Comparison of ENCODE assay signal across 16 cellular contexts in the genomic region with DNA sequence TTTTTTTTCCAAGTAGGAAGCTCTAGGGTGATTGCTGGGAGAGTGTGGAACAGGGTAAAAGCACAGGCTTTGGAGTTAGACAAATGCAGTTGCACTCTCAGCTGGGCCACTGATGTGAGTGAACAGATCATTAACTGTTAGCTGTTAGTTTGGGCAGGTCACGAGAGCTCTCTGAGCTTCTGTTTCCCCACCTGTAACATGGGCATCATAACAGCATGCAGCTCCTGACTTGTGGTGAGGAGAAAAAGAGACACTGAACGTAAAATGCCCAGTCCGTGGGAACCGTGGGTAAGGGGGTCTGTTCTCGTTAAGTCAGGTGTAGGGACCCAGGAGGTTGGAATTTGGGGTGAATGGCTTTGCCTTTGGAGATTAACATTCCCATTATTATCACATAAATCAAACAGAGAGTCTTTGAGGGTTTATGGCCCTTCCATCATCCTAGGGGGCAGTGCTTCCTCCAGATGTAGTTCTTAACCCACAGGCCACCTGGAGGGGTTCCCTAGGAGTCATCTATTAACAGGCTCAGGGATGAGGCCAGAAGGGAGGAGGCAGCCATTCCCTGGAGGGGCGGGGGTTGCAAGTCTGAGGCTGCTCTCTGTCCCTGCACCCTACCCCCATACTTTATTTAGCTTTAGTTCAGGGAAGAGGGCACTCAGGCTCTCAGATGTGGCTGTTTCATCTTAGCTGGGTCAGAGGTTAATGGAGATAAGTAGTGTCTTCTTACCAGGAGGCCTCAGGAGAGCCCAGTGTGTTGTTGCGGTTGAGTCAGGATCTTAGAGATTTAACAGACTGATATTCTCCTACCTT.
DNase-seq lines count a peak whose midpoint lies in the region; ATAC-seq and TF ChIP-seq lines count a peak whose summit lies in the region.
"Had no signal": no experiment of that assay in that cellular context is flagged by ENCODE, and none has a peak within 500 bp of the region (broad histone marks: within the 10 kb centered on the region; RNA-seq: fewer than 3 reads in every experiment).

No MANE protein-coding gene starts in this region.

- peaks cover 33% of the 10 kb centered on the region for H3K27me3 Mint-ChIP-seq in GM23338 (ENCODE audit: insufficient read depth, low read depth, poor library complexity)
- H3K27me3 Mint-ChIP-seq in activated T-cell treated with anti-CD3 and anti-CD28 coated beads, Interleukin-2, amount 50 U/mL, for 72 hours (ENCODE audit: low read depth): no peaks in the 10 kb centered on the region
- H3K27me3 Mint-ChIP-seq in activated CD8-positive, alpha-beta T cell treated with anti-CD3 and anti-CD28 coated beads for 36 hours: no peaks in the 10 kb centered on the region
- no peaks in the 10 kb centered on the region for H3K27me3 Mint-ChIP-seq in activated T-helper 1 cell treated with anti-CD3 and anti-CD28 coated beads, Interleukin-12 subunit alpha, Interleukin-12 subunit beta, Interleukin-2, Interleukin-4 antibody, amounts not matched to agents 30 ng/mL and 10 ng/mL and 1 ng/mL, durations not matched to agents 14 hours and 24 hours and 36 hours (ENCODE audit: insufficient read depth)
- H3K27me3 Mint-ChIP-seq: activated CD4-positive, alpha-beta T cell treated with anti-CD3 and anti-CD28 coated beads for 36 hours had no signal

- peak in 1 of 2 experiments; percentile 29; a peak in 2 of 4 replicates for TF ChIP-seq CTCF in GM23338 (conservative IDR thresholded peaks at IDR 0.05; ENCODE audit: low read depth in 2 of 2)
- no peak; the same call in 1 of the 2 replicates for TF ChIP-seq CTCF in WERI-Rb-1 (IDR thresholded peaks at IDR 0.05; ENCODE audit: low read depth, low read length)
- TF ChIP-seq CTCF in activated CD8-positive, alpha-beta T cell treated with anti-CD3 and anti-CD28 coated beads for 36 hours (IDR thresholded peaks at IDR 0.05): no peak

- H3K36me3 Mint-ChIP-seq in GM23338 (ENCODE audit: low read depth): no peaks in the 10 kb centered on the region; the same call in 2 of the 3 replicates
- no peaks in the 10 kb centered on the region for H3K36me3 Mint-ChIP-seq in activated T-cell treated with anti-CD3 and anti-CD28 coated beads, Interleukin-2, amount 50 U/mL, for 72 hours (ENCODE audit: insufficient read depth in 2 of 2)
- no peaks in the 10 kb centered on the region for H3K36me3 Mint-ChIP-seq in activated CD8-positive, alpha-beta T cell treated with anti-CD3 and anti-CD28 coated beads for 36 hours (ENCODE audit: low read depth)
- H3K36me3 Mint-ChIP-seq in activated T-helper 1 cell treated with anti-CD3 and anti-CD28 coated beads, Interleukin-12 subunit alpha, Interleukin-12 subunit beta, Interleukin-2, Interleukin-4 antibody, amounts not matched to agents 30 ng/mL and 10 ng/mL and 1 ng/mL, durations not matched to agents 14 hours and 24 hours and 36 hours (ENCODE audit: low read depth): no peaks in the 10 kb centered on the region
- H3K36me3 Mint-ChIP-seq: naive B cell, T-cell had no signal

- no peaks in the 10 kb centered on the region for H3K9me2 ChIP-seq in GM23338 (ENCODE audit: insufficient read depth)

- peaks cover 43% of the 10 kb centered on the region for H3K4me1 ChIP-seq in GM23338 (ENCODE audit: insufficient read depth)

- no peak overlapping the region for H3K4me3 Mint-ChIP-seq in GM23338
- no peak overlapping the region for H3K4me3 Mint-ChIP-seq in activated T-cell treated with anti-CD3 and anti-CD28 coated beads, Interleukin-2, amount 50 U/mL, for 72 hours
- no peak overlapping the region for H3K4me3 Mint-ChIP-seq in activated CD8-positive, alpha-beta T cell treated with anti-CD3 and anti-CD28 coated beads for 36 hours
- no peak overlapping the region for H3K4me3 Mint-ChIP-seq in activated T-helper 1 cell treated with anti-CD3 and anti-CD28 coated beads, Interleukin-12 subunit alpha, Interleukin-12 subunit beta, Interleukin-2, Interleukin-4 antibody, amounts not matched to agents 30 ng/mL and 10 ng/mL and 1 ng/mL, durations not matched to agents 14 hours and 24 hours and 36 hours
- H3K4me3 Mint-ChIP-seq: activated CD4-positive, alpha-beta T cell treated with anti-CD3 and anti-CD28 coated beads for 36 hours; naive B cell; T-cell had no signal

- H3K36me3 ChIP-seq in GM23338 (ENCODE audit: insufficient read depth) (no peaks in the 10 kb centered on the region), WERI-Rb-1 (no peaks in the 10 kb centered on the region)

- peak; percentile 58 for ATAC-seq in GM23338
- ATAC-seq in activated T-cell treated with anti-CD3 and anti-CD28 coated beads, Interleukin-2, amount 50 U/mL, for 72 hours (replicated peaks in 1 of 2): no peak
- no peak for ATAC-seq in activated CD8-positive, alpha-beta T cell treated with anti-CD3 and anti-CD28 coated beads for 36 hours
- ATAC-seq: activated CD4-positive, alpha-beta T cell treated with anti-CD3 and anti-CD28 coated beads for 36 hours; left cardiac atrium; T-cell had no signal

- no peaks in the 10 kb centered on the region for H4K20me1 ChIP-seq in GM23338 (replicated peaks; ENCODE audit: insufficient read depth)

- no peaks in the 10 kb centered on the region for H3K9me3 ChIP-seq in WERI-Rb-1 (ENCODE audit: severe bottlenecking)

- H3K79me2 ChIP-seq in GM23338 (replicated peaks; ENCODE audit: insufficient read depth): no peaks in the 10 kb centered on the region

- H3K4me2 ChIP-seq in GM23338: no peak overlapping the region

- intact Hi-C loops in activated CD8-positive, alpha-beta T cell treated with anti-CD3 and anti-CD28 coated beads for 36 hours (cut with micrococcal nuclease): no loop called here
- intact Hi-C loops in activated T-helper 1 cell treated with anti-CD3 and anti-CD28 coated beads, Interleukin-12 subunit alpha, Interleukin-12 subunit beta, Interleukin-2, Interleukin-4 antibody, amounts not matched to agents 30 ng/mL and 10 ng/mL and 1 ng/mL, durations not matched to agents 14 hours and 24 hours and 36 hours (cut with micrococcal nuclease): no loop called here

- CTCF ChIA-PET in activated CD8-positive, alpha-beta T cell treated with anti-CD3 and anti-CD28 coated beads for 36 hours (lab: Charles Lee): no interaction called here

- H3K27ac ChIP-seq in GM23338 (ENCODE audit: low read depth) (no peak overlapping the region), WERI-Rb-1 (no peak overlapping the region)

- H3K4me1 Mint-ChIP-seq in GM23338: peaks cover 35% of the 10 kb centered on the region
- H3K4me1 Mint-ChIP-seq in activated T-cell treated with anti-CD3 and anti-CD28 coated beads, Interleukin-2, amount 50 U/mL, for 72 hours (ENCODE audit: low read depth): no peaks in the 10 kb centered on the region
- H3K4me1 Mint-ChIP-seq in activated CD8-positive, alpha-beta T cell treated with anti-CD3 and anti-CD28 coated beads for 36 hours (ENCODE audit: low read depth): no peaks in the 10 kb centered on the region
- H3K4me1 Mint-ChIP-seq in activated T-helper 1 cell treated with anti-CD3 and anti-CD28 coated beads, Interleukin-12 subunit alpha, Interleukin-12 subunit beta, Interleukin-2, Interleukin-4 antibody, amounts not matched to agents 30 ng/mL and 10 ng/mL and 1 ng/mL, durations not matched to agents 14 hours and 24 hours and 36 hours (ENCODE audit: low read depth): no peaks in the 10 kb centered on the region
- H3K4me1 Mint-ChIP-seq: activated CD4-positive, alpha-beta T cell treated with anti-CD3 and anti-CD28 coated beads for 36 hours; naive B cell; T-cell had no signal

- H3K27ac Mint-ChIP-seq in GM23338: no peak overlapping the region
- no peak overlapping the region for H3K27ac Mint-ChIP-seq in activated T-cell treated with anti-CD3 and anti-CD28 coated beads, Interleukin-2, amount 50 U/mL, for 72 hours
- no peak overlapping the region for H3K27ac Mint-ChIP-seq in activated CD8-positive, alpha-beta T cell treated with anti-CD3 and anti-CD28 coated beads for 36 hours
- H3K27ac Mint-ChIP-seq in activated T-helper 1 cell treated with anti-CD3 and anti-CD28 coated beads, Interleukin-12 subunit alpha, Interleukin-12 subunit beta, Interleukin-2, Interleukin-4 antibody, amounts not matched to agents 30 ng/mL and 10 ng/mL and 1 ng/mL, durations not matched to agents 14 hours and 24 hours and 36 hours: no peak overlapping the region
- H3K27ac Mint-ChIP-seq: activated CD4-positive, alpha-beta T cell treated with anti-CD3 and anti-CD28 coated beads for 36 hours; naive B cell; T-cell had no signal

- DNase-seq in GM23338 (ENCODE audit: low spot score): peak; percentile 48
- DNase-seq in NCI-H146 (lab: John Stamatoyannopoulos, UW): peak; percentile 79
- peak; percentile 37 for DNase-seq in WERI-Rb-1
- DNase-seq in left kidney (ENCODE audit: low read depth, low spot score): peak; percentile 96
- no peak for DNase-seq in activated T-cell treated with anti-CD3 and anti-CD28 coated beads, Interleukin-2, amount 50 U/mL, for 72 hours
- DNase-seq in activated CD8-positive, alpha-beta T cell treated with anti-CD3 and anti-CD28 coated beads for 36 hours: no peak
- no peak for DNase-seq in MV-4-11 (lab: John Stamatoyannopoulos, UW)
- no peak for DNase-seq in activated T-helper 1 cell treated with anti-CD3 and anti-CD28 coated beads, Interleukin-12 subunit alpha, Interleukin-12 subunit beta, Interleukin-2, Interleukin-4 antibody, amounts not matched to agents 30 ng/mL and 10 ng/mL and 1 ng/mL, durations not matched to agents 14 hours and 24 hours and 36 hours (ENCODE audit: low spot score)
- DNase-seq: activated CD4-positive, alpha-beta T cell treated with anti-CD3 and anti-CD28 coated beads for 36 hours; activated T-cell treated with anti-CD3 and anti-CD28 coated beads, Interleukin-2, amount 50 U/mL, for 1 hour; DND-41; effector memory CD4-positive, alpha-beta T cell; left cardiac atrium; naive B cell; T-cell had no signal

- H3K27me3 ChIP-seq in GM23338 (ENCODE audit: insufficient read depth) (peaks cover 14% of the 10 kb centered on the region), WERI-Rb-1 (ENCODE audit: insufficient read depth, low read depth, severe bottlenecking) (no peaks in the 10 kb centered on the region)

- H3K9me3 Mint-ChIP-seq in GM23338: 0 out of 3 replicates have a peak, but pooled peaks cover 5% of the 10 kb centered on the region
- no peaks in the 10 kb centered on the region for H3K9me3 Mint-ChIP-seq in activated T-cell treated with anti-CD3 and anti-CD28 coated beads, Interleukin-2, amount 50 U/mL, for 72 hours
- no peaks in the 10 kb centered on the region for H3K9me3 Mint-ChIP-seq in activated CD8-positive, alpha-beta T cell treated with anti-CD3 and anti-CD28 coated beads for 36 hours
- no peaks in the 10 kb centered on the region for H3K9me3 Mint-ChIP-seq in activated T-helper 1 cell treated with anti-CD3 and anti-CD28 coated beads, Interleukin-12 subunit alpha, Interleukin-12 subunit beta, Interleukin-2, Interleukin-4 antibody, amounts not matched to agents 30 ng/mL and 10 ng/mL and 1 ng/mL, durations not matched to agents 14 hours and 24 hours and 36 hours
- H3K9me3 Mint-ChIP-seq: naive B cell, T-cell had no signal

- H2AFZ ChIP-seq in GM23338: no peak overlapping the region

- no peak overlapping the region for H3K4me3 ChIP-seq in GM23338
- H3K4me3 ChIP-seq in WERI-Rb-1 (ENCODE audit: low read depth, low read length): no peak overlapping the region
- H3K4me3 ChIP-seq: GM12878 had no signal

- no peaks in the 10 kb centered on the region for H3F3A ChIP-seq in GM23338 (replicated peaks; ENCODE audit: low read depth)

- POLR2A ChIA-PET in activated CD8-positive, alpha-beta T cell treated with anti-CD3 and anti-CD28 coated beads for 36 hours (lab: Charles Lee): interaction anchor here (0.6 kb wide), 1 partner anchor 28 kb away, joined by 3 read pairs; no protein-coding TSS in a partner anchor

TF ChIP-seq in GM23338, 12 proteins besides CTCF, POLR2A, EP300 and RAD21 (continues in another document):
- TF ChIP-seq NANOG (IDR thresholded peaks at IDR 0.05; ENCODE audit: borderline replicate concordance): no peak

Comparison
In these comparisons a context has a peak if more than half of its experiments do, and no peak if none do; other contexts are left out.
1. DNase-seq: peak in GM23338 (single experiment), NCI-H146 (single experiment), WERI-Rb-1 (single experiment) and left kidney (single experiment); none in activated T-cell treated with anti-CD3 and anti-CD28 coated beads, Interleukin-2, amount 50 U/mL, for 72 hours (0 of 2), activated CD8-positive, alpha-beta T cell treated with anti-CD3 and anti-CD28 coated beads for 36 hours (single experiment), MV-4-11 (single experiment) and activated T-helper 1 cell treated with anti-CD3 and anti-CD28 coated beads, Interleukin-12 subunit alpha, Interleukin-12 subunit beta, Interleukin-2, Interleukin-4 antibody, amounts not matched to agents 30 ng/mL and 10 ng/mL and 1 ng/mL, durations not matched to agents 14 hours and 24 hours and 36 hours (single experiment).